Comparison of ENCODE assay signal across 8 cellular contexts in the genomic region with DNA sequence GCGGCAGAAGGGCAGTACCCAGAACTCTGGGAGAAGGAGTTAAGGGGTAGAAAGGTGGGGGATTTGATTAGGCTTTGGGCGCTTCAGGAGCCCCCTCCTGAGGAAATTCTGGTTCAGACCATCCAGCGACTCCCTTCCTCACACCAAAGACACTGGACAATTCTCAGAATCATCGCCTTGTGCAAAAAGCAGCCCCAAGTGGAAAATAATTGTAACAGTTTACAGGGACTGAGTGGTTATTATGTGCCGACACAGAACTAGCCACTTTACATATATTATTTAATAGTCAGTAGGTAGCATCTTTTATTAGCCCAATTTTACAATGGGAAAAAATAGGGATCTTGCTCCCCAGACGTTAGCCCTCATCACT. TPM values are rescaled to one million over a fixed set of nuclear protein-coding genes. Genes with fewer than 3 reads are reported as not detected.
DNase-seq lines count a peak whose midpoint lies in the region; ATAC-seq and TF ChIP-seq lines count a peak whose summit lies in the region.

No MANE protein-coding gene starts in this region.

- H3K27me3 Mint-ChIP-seq in CD4-positive, alpha-beta T cell, result no peaks in the 10 kb centered on the region
- peaks cover 6% of the 10 kb centered on the region for H3K27me3 Mint-ChIP-seq in endodermal cell (ENCODE audit: insufficient read depth)

- TSS peak; percentile 96 for BruUV-seq in PC-3 (replicated peaks; lab: Mats Ljungman, UMichigan)

- peaks cover 26% of the 10 kb centered on the region for H3K36me3 Mint-ChIP-seq in CD4-positive, alpha-beta T cell (ENCODE audit: low read depth)
- H3K36me3 Mint-ChIP-seq in endodermal cell (ENCODE audit: low read depth), result peaks cover 28% of the 10 kb centered on the region

- POLR2A ChIA-PET in CD4-positive, alpha-beta T cell (lab: Charles Lee), result interaction anchor here (1.5 to 4.0 kb wide), 4 partner anchors 55 to 209 kb away, joined by 5 to 14 read pairs (median 8); partner anchors contain the start of genes APBB1, MRPL17 and SMPD1
- POLR2A ChIA-PET in PC-3 (lab: Charles Lee; ENCODE audit: unreplicated experiment), result interaction anchor here (0.5 kb wide), 1 partner anchor 423 kb away, joined by 3 read pairs; no protein-coding TSS in a partner anchor

- peaks cover 34% of the 10 kb centered on the region for H3K4me1 Mint-ChIP-seq in CD4-positive, alpha-beta T cell (ENCODE audit: low read depth)
- H3K4me1 Mint-ChIP-seq in endodermal cell, result peaks cover 7% of the 10 kb centered on the region

- H3K27ac ChIP-seq in CD4-positive, alpha-beta T cell (ENCODE audit: low read depth, low read length), result peak overlapping the region; percentile 38
- H3K27ac ChIP-seq in PC-3 (ENCODE audit: low read length) (peak overlapping the region; percentile 84), endodermal cell (ENCODE audit: low read depth, low read length) (peak overlapping the region; percentile 73), neutrophil (peak overlapping the region; percentile 76)

- peak overlapping the region; percentile 70 for H2AFZ ChIP-seq in PC-3 (ENCODE audit: low read length)

- peak overlapping the region; percentile 69 for H3K4me3 ChIP-seq in PC-3 (ENCODE audit: low read length)
- H3K4me3 ChIP-seq in endodermal cell (ENCODE audit: low read length), result peak overlapping the region; percentile 82
- peak overlapping the region; percentile 75 to 84 for H3K4me3 ChIP-seq in neutrophil (ENCODE audit: low read depth in 1 of 2, low read length in 1 of 2)

- no peaks in the 10 kb centered on the region for H3K9me2 ChIP-seq in PC-3 (replicated peaks; ENCODE audit: low read length)

- no peaks in the 10 kb centered on the region for H3K27me3 ChIP-seq in CD4-positive, alpha-beta T cell (ENCODE audit: control insufficient read depth, insufficient read depth, low read length)
- no peaks in the 10 kb centered on the region for H3K27me3 ChIP-seq in PC-3 (ENCODE audit: low read length)
- H3K27me3 ChIP-seq in endodermal cell (ENCODE audit: control insufficient read depth, insufficient read depth, low read length, poor library complexity, severe bottlenecking), result no peaks in the 10 kb centered on the region
- no peaks in the 10 kb centered on the region for H3K27me3 ChIP-seq in neutrophil

- no peaks in the 10 kb centered on the region for H3K9me3 ChIP-seq in CD4-positive, alpha-beta T cell (ENCODE audit: control insufficient read depth, low read length)
- H3K9me3 ChIP-seq in PC-3 (ENCODE audit: low read length) (no peaks in the 10 kb centered on the region), endodermal cell (ENCODE audit: control insufficient read depth, low read length) (no peaks in the 10 kb centered on the region), neutrophil (no peaks in the 10 kb centered on the region)

- H3K27ac Mint-ChIP-seq in CD4-positive, alpha-beta T cell, result peak overlapping the region; percentile 64
- H3K27ac Mint-ChIP-seq in endodermal cell, result peak overlapping the region; percentile 93

- intact Hi-C loops in CD4-positive, alpha-beta T cell (cut with DNase I, micrococcal nuclease), result no loop called here
- intact Hi-C loops in PC-3 (cut with micrococcal nuclease), result loop anchor here (2.0 kb wide), 1 partner anchor 84 kb away; the partner anchor contains the start of gene SMPD1

- H3K36me3 ChIP-seq in PC-3 (ENCODE audit: low read depth, low read length) (peaks cover 13% of the 10 kb centered on the region; the same call in 1 of the 2 replicates), endodermal cell (ENCODE audit: control insufficient read depth, insufficient read depth, low read length) (peaks cover 30% of the 10 kb centered on the region), neutrophil (peaks cover 22% of the 10 kb centered on the region)

- no peaks in the 10 kb centered on the region for H3K9me3 Mint-ChIP-seq in CD4-positive, alpha-beta T cell
- H3K9me3 Mint-ChIP-seq in endodermal cell, result no peaks in the 10 kb centered on the region

- H3F3A ChIP-seq in PC-3 (ENCODE audit: low read length, unreplicated experiment), result no peaks in the 10 kb centered on the region

- peak; percentile 6 for ATAC-seq in CD4-positive, alpha-beta T cell (ENCODE audit: poor library complexity)
- ATAC-seq in PC-3 (peak; percentile 1; the same call in 1 of the 2 replicates), HG02885 (IDR thresholded peaks at IDR 0.05; ENCODE audit: poor library complexity, unreplicated experiment) (no peak)

- no peaks in the 10 kb centered on the region for H4K20me1 ChIP-seq in PC-3 (ENCODE audit: low read length)

- H3K9ac ChIP-seq in PC-3 (ENCODE audit: low read length) (peak overlapping the region; percentile 74), endodermal cell (ENCODE audit: extremely low read depth, low read length, poor library complexity, severe bottlenecking) (peak overlapping the region; percentile 53)

- no peak for DNase-seq in CD4-positive, alpha-beta T cell
- no peak for DNase-seq in PC-3
- no peak for DNase-seq in endodermal cell
- no peak for DNase-seq in NCI-H1105 treated with DMSO at 0.1 percent for 48 hours (lab: John Stamatoyannopoulos, UW)
- DNase-seq in NK-92 (lab: John Stamatoyannopoulos, UW; ENCODE audit: unreplicated experiment), result no peak
- DNase-seq in NCI-H1930 (lab: John Stamatoyannopoulos, UW), result no peak

- WGBS in endodermal cell (ENCODE audit: insufficient coverage in 1 of 2, insufficient read length in 1 of 2), 2 experiments, result 43 to 100% methylated on average over 1 to 5 of the region's 6 CpGs

- H3K79me2 ChIP-seq in PC-3 (ENCODE audit: low read length), result peaks cover 5% of the 10 kb centered on the region

- H3K4me2 ChIP-seq in PC-3 (ENCODE audit: low read length), result peak overlapping the region; percentile 87

- TF ChIP-seq CTCF in CD4-positive, alpha-beta T cell (IDR thresholded peaks at IDR 0.05), result no peak
- no peak for TF ChIP-seq CTCF in PC-3 (conservative IDR thresholded peaks at IDR 0.05; ENCODE audit: low read depth, low read length)
- TF ChIP-seq CTCF in endodermal cell (conservative IDR thresholded peaks at IDR 0.05), result no peak
- no peak for TF ChIP-seq CTCF in neutrophil (IDR thresholded peaks at IDR 0.05)

- H3K4me1 ChIP-seq in PC-3 (ENCODE audit: insufficient read depth, low read length) (peaks cover 28% of the 10 kb centered on the region), endodermal cell (ENCODE audit: control insufficient read depth, insufficient read depth, low read length) (peaks cover 2% of the 10 kb centered on the region), neutrophil (ENCODE audit: control insufficient read depth in 1 of 2, insufficient read depth in 1 of 2, low read depth in 1 of 2, low read length in 1 of 2) (peaks cover 15 to 20% of the 10 kb centered on the region in 2 experiments)

- CTCF ChIA-PET in CD4-positive, alpha-beta T cell (lab: Charles Lee), result interaction anchor here (0.9 to 1.6 kb wide), 2 partner anchors 61 to 95 kb away, joined by 3 to 5 read pairs; no protein-coding TSS in a partner anchor
- CTCF ChIA-PET in PC-3 (lab: Charles Lee), result interaction anchor here (1.0 to 1.6 kb wide), 3 partner anchors 31 to 95 kb away, joined by 4 to 5 read pairs (median 4); no protein-coding TSS in a partner anchor

- peak overlapping the region; percentile 85 for H3K4me3 Mint-ChIP-seq in CD4-positive, alpha-beta T cell
- peak overlapping the region; percentile 77 for H3K4me3 Mint-ChIP-seq in endodermal cell

RNA-seq across cellular contexts. Expression of gene TRIM3, which starts 0.7 kb away (rescaled TPM):
- total RNA-seq in CD4-positive, alpha-beta T cell, result 10 to 100 TPM; 16.4 to 16.6 TPM
- total RNA-seq in PC-3 (2014; rRNA removed) (20.3 and 24.7 TPM in 2 replicates), endodermal cell (10 to 100 TPM; 13.0 to 18.0 TPM)
- polyA plus RNA-seq in endodermal cell (2013, experiment 1 of 2), result 19.9 TPM
- polyA plus RNA-seq in endodermal cell (2013, experiment 2 of 2), result 17.8 TPM

RNA-seq across cellular contexts. Expression of gene ARFIP2, which starts 6.7 kb away (rescaled TPM):
- 10 to 100 TPM; 78.1 to 80.5 TPM for total RNA-seq in CD4-positive, alpha-beta T cell
- total RNA-seq in PC-3 (2014; rRNA removed), result 57.2 and 65.2 TPM in 2 replicates
- total RNA-seq in endodermal cell, result 10 to 100 TPM; 56.5 to 56.8 TPM
- polyA plus RNA-seq in endodermal cell (2013, experiment 1 of 2), result 37.3 TPM
- 32.9 TPM for polyA plus RNA-seq in endodermal cell (2013, experiment 2 of 2)

RNA-seq across cellular contexts. Expression of gene TIMM10B, which starts 6.9 kb away (rescaled TPM):
- total RNA-seq in CD4-positive, alpha-beta T cell, result 10 to 100 TPM; 68.5 to 68.6 TPM
- total RNA-seq in PC-3 (2014; rRNA removed), result 25.5 and 26.4 TPM in 2 replicates
- 10 to 100 TPM; 29.6 to 30.5 TPM for total RNA-seq in endodermal cell
- polyA plus RNA-seq in endodermal cell (2013, experiment 1 of 2), result 32.9 TPM
- polyA plus RNA-seq in endodermal cell (2013, experiment 2 of 2), result 27.5 TPM

RNA-seq across cellular contexts. Expression of gene DNHD1, which starts 22.7 kb away (rescaled TPM):
- total RNA-seq in CD4-positive, alpha-beta T cell, result 10 to 100 TPM; 44.1 to 46.8 TPM
- 9.3 and 14.5 TPM in 2 replicates for total RNA-seq in PC-3 (2014; rRNA removed)
- total RNA-seq in endodermal cell, result 10 to 100 TPM; 11.0 to 12.2 TPM
- polyA plus RNA-seq in endodermal cell (2013, experiment 1 of 2), result 7.1 TPM
- 8.3 TPM for polyA plus RNA-seq in endodermal cell (2013, experiment 2 of 2)

RNA-seq across cellular contexts. Expression of gene HPX, which starts 33.6 kb away (rescaled TPM):
- under 1 TPM; 0.52 to 0.87 TPM for total RNA-seq in CD4-positive, alpha-beta T cell
- total RNA-seq in PC-3 (2014; rRNA removed) (1.6 TPM in 1 of 2 replicates, not detected in the other), endodermal cell (1 to 10 TPM; 3.9 to 6.0 TPM)
- polyA plus RNA-seq in endodermal cell (2013, experiment 1 of 2), result 2.6 TPM
- polyA plus RNA-seq in endodermal cell (2013, experiment 2 of 2), result 2.3 TPM
